In genomic region chr9:114082017-114082735, GRCh38 we compare ENCODE assay signal across 1 cellular context.
TF ChIP-seq lines count a peak whose summit lies in the region.

No MANE protein-coding gene starts in this region.

TF ChIP-seq in HepG2, 621 proteins besides CTCF, POLR2A, EP300 and RAD21 (continued from another document):
- TF ChIP-seq ARID4A (CRISPR knock-in tag; IDR thresholded peaks at IDR 0.05; ENCODE audit: borderline replicate concordance) (peak; percentile 83), NFIB (CRISPR knock-in tag; IDR thresholded peaks at IDR 0.05; ENCODE audit: borderline replicate concordance) (no peak), REL (CRISPR knock-in tag; conservative IDR thresholded peaks at IDR 0.05) (no peak), KDM5B (CRISPR knock-in tag; IDR thresholded peaks at IDR 0.05; ENCODE audit: borderline replicate concordance) (peak; percentile 86), HDAC1 (CRISPR knock-in tag; IDR thresholded peaks at IDR 0.05) (peak; percentile 75), SMARCC2 (IDR thresholded peaks at IDR 0.05) (no peak), ZSCAN29 (CRISPR knock-in tag; conservative IDR thresholded peaks at IDR 0.05) (peak; percentile 56; the same call in 1 of the 2 replicates), ZBTB38 (CRISPR knock-in tag; IDR thresholded peaks at IDR 0.05) (no peak), ISX (CRISPR knock-in tag; conservative IDR thresholded peaks at IDR 0.05) (no peak), ZNF460 (CRISPR knock-in tag; IDR thresholded peaks at IDR 0.05; ENCODE audit: borderline replicate concordance) (no peak), KLF9 (CRISPR knock-in tag; IDR thresholded peaks at IDR 0.05; ENCODE audit: low read depth) (peak; percentile 74; the same call in 1 of the 2 replicates), KLF15 (CRISPR knock-in tag; IDR thresholded peaks at IDR 0.05; ENCODE audit: borderline replicate concordance) (no peak), ZNF362 (CRISPR knock-in tag; IDR thresholded peaks at IDR 0.05; ENCODE audit: borderline replicate concordance) (no peak), ZNF784 (CRISPR knock-in tag; IDR thresholded peaks at IDR 0.05; ENCODE audit: borderline replicate concordance) (no peak), AKAP8 (CRISPR knock-in tag; IDR thresholded peaks at IDR 0.05) (no peak; the same call in 1 of the 2 replicates)
